2 cellular contexts compared by ENCODE assay signal in the genomic region with DNA sequence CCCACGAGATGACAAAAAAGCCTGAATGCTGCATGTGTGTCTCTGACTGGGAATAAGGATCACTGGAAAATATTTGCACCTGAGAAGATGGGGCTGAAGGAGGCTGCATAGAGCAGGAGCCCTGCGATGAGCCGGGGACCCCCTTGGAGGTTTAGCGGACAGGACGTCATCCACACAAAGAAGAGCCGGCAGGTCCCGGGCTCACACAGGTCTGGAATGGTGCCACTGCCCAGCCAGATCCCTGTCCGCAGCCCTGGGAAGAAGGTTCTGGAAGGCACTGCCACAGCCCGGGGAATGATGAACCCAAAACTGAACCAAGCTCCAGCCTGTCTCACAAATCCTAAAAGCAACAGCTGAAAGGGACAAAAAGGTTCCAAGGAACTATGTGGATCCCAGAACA.
TF ChIP-seq lines count a peak whose summit lies in the region.

No MANE protein-coding gene starts in this region.

TF ChIP-seq in SK-N-SH, 30 proteins besides CTCF, POLR2A, EP300 and RAD21:
- TF ChIP-seq, protein P1, sequence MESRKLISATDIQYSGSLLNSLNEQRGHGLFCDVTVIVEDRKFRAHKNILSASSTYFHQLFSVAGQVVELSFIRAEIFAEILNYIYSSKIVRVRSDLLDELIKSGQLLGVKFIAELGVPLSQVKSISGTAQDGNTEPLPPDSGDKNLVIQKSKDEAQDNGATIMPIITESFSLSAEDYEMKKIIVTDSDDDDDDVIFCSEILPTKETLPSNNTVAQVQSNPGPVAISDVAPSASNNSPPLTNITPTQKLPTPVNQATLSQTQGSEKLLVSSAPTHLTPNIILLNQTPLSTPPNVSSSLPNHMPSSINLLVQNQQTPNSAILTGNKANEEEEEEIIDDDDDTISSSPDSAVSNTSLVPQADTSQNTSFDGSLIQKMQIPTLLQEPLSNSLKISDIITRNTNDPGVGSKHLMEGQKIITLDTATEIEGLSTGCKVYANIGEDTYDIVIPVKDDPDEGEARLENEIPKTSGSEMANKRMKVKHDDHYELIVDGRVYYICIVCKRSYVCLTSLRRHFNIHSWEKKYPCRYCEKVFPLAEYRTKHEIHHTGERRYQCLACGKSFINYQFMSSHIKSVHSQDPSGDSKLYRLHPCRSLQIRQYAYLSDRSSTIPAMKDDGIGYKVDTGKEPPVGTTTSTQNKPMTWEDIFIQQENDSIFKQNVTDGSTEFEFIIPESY (IDR thresholded peaks at IDR 0.05; ENCODE audit: borderline replicate concordance, low read depth), result no peak
- TF ChIP-seq, protein P2, sequence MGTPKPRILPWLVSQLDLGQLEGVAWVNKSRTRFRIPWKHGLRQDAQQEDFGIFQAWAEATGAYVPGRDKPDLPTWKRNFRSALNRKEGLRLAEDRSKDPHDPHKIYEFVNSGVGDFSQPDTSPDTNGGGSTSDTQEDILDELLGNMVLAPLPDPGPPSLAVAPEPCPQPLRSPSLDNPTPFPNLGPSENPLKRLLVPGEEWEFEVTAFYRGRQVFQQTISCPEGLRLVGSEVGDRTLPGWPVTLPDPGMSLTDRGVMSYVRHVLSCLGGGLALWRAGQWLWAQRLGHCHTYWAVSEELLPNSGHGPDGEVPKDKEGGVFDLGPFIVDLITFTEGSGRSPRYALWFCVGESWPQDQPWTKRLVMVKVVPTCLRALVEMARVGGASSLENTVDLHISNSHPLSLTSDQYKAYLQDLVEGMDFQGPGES (IDR thresholded peaks at IDR 0.05; ENCODE audit: low read depth, low read length), result no peak
- TF ChIP-seq TCF12 (IDR thresholded peaks at IDR 0.05), result no peak
- no peak for TF ChIP-seq CHD2 (IDR thresholded peaks at IDR 0.05; ENCODE audit: low read length, partially characterized antibody)
- TF ChIP-seq, protein P3, sequence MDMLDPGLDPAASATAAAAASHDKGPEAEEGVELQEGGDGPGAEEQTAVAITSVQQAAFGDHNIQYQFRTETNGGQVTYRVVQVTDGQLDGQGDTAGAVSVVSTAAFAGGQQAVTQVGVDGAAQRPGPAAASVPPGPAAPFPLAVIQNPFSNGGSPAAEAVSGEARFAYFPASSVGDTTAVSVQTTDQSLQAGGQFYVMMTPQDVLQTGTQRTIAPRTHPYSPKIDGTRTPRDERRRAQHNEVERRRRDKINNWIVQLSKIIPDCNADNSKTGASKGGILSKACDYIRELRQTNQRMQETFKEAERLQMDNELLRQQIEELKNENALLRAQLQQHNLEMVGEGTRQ (IDR thresholded peaks at IDR 0.05; ENCODE audit: borderline replicate concordance, low read depth, low read length), result no peak
- no peak for TF ChIP-seq FOSL2 (IDR thresholded peaks at IDR 0.05; ENCODE audit: borderline replicate concordance, low read depth)
- no peak for TF ChIP-seq TAF1 (IDR thresholded peaks at IDR 0.05; ENCODE audit: borderline replicate concordance, low read depth, low read length)
- TF ChIP-seq GABPA (IDR thresholded peaks at IDR 0.05; ENCODE audit: low read depth), result no peak
- no peak for TF ChIP-seq JUND (IDR thresholded peaks at IDR 0.05)
- no peak for TF ChIP-seq ELF1 (IDR thresholded peaks at IDR 0.05)
- no peak for TF ChIP-seq GATA2 (CRISPR knock-in tag; IDR thresholded peaks at IDR 0.05)
- TF ChIP-seq, protein P4, sequence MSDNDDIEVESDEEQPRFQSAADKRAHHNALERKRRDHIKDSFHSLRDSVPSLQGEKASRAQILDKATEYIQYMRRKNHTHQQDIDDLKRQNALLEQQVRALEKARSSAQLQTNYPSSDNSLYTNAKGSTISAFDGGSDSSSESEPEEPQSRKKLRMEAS (IDR thresholded peaks at IDR 0.05; ENCODE audit: low read depth), result no peak
- TF ChIP-seq NRF1 (IDR thresholded peaks at IDR 0.05; ENCODE audit: low read depth, low read length), result no peak
- no peak for TF ChIP-seq POLR2AphosphoS5 (IDR thresholded peaks at IDR 0.05; ENCODE audit: low read depth, low read length)
- no peak for TF ChIP-seq MEF2A (IDR thresholded peaks at IDR 0.05; ENCODE audit: borderline replicate concordance, low read depth)
- no peak for TF ChIP-seq YY1 (IDR thresholded peaks at IDR 0.05; ENCODE audit: low read depth)
- TF ChIP-seq TEAD4 (IDR thresholded peaks at IDR 0.05; ENCODE audit: borderline replicate concordance, insufficient read depth), result no peak
- TF ChIP-seq, protein P5, sequence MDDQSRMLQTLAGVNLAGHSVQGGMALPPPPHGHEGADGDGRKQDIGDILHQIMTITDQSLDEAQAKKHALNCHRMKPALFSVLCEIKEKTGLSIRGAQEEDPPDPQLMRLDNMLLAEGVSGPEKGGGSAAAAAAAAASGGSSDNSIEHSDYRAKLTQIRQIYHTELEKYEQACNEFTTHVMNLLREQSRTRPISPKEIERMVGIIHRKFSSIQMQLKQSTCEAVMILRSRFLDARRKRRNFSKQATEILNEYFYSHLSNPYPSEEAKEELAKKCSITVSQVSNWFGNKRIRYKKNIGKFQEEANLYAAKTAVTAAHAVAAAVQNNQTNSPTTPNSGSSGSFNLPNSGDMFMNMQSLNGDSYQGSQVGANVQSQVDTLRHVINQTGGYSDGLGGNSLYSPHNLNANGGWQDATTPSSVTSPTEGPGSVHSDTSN (IDR thresholded peaks at IDR 0.05), result no peak
TF ChIP-seq in SK-N-SH: peak in this region for 0.

TF ChIP-seq in SK-N-SH treated with all-trans-retinoic acid at 6 μM for 48 hours, 23 proteins besides CTCF, POLR2A, EP300 and RAD21:
- TF ChIP-seq OSR1 (CRISPR knock-in tag; IDR thresholded peaks at IDR 0.05) (no peak), TOX (CRISPR knock-in tag; IDR thresholded peaks at IDR 0.05; ENCODE audit: borderline replicate concordance) (no peak), BACH2 (CRISPR knock-in tag; IDR thresholded peaks at IDR 0.05; ENCODE audit: borderline replicate concordance) (no peak), CSDC2 (CRISPR knock-in tag; IDR thresholded peaks at IDR 0.05) (no peak), ZNF8 (CRISPR knock-in tag; IDR thresholded peaks at IDR 0.05) (no peak), ZNF70 (CRISPR knock-in tag; IDR thresholded peaks at IDR 0.05) (no peak), GLIS3 (CRISPR knock-in tag; IDR thresholded peaks at IDR 0.05) (no peak), ZNF565 (CRISPR knock-in tag; conservative IDR thresholded peaks at IDR 0.05; ENCODE audit: low read depth) (no peak), SNAI2 (CRISPR knock-in tag; IDR thresholded peaks at IDR 0.05) (no peak), ZFP30 (CRISPR knock-in tag; IDR thresholded peaks at IDR 0.05) (no peak), ARNTL (CRISPR knock-in tag; IDR thresholded peaks at IDR 0.05; ENCODE audit: borderline replicate concordance, low read depth) (no peak), ZC3H10 (CRISPR knock-in tag; IDR thresholded peaks at IDR 0.05) (no peak)
- TF ChIP-seq, protein P6, sequence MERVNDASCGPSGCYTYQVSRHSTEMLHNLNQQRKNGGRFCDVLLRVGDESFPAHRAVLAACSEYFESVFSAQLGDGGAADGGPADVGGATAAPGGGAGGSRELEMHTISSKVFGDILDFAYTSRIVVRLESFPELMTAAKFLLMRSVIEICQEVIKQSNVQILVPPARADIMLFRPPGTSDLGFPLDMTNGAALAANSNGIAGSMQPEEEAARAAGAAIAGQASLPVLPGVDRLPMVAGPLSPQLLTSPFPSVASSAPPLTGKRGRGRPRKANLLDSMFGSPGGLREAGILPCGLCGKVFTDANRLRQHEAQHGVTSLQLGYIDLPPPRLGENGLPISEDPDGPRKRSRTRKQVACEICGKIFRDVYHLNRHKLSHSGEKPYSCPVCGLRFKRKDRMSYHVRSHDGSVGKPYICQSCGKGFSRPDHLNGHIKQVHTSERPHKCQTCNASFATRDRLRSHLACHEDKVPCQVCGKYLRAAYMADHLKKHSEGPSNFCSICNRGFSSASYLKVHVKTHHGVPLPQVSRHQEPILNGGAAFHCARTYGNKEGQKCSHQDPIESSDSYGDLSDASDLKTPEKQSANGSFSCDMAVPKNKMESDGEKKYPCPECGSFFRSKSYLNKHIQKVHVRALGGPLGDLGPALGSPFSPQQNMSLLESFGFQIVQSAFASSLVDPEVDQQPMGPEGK (CRISPR knock-in tag; IDR thresholded peaks at IDR 0.05; ENCODE audit: borderline replicate concordance), result no peak
- TF ChIP-seq, protein P7, sequence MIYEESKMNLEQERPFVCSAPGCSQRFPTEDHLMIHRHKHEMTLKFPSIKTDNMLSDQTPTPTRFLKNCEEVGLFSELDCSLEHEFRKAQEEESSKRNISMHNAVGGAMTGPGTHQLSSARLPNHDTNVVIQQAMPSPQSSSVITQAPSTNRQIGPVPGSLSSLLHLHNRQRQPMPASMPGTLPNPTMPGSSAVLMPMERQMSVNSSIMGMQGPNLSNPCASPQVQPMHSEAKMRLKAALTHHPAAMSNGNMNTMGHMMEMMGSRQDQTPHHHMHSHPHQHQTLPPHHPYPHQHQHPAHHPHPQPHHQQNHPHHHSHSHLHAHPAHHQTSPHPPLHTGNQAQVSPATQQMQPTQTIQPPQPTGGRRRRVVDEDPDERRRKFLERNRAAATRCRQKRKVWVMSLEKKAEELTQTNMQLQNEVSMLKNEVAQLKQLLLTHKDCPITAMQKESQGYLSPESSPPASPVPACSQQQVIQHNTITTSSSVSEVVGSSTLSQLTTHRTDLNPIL (CRISPR knock-in tag; IDR thresholded peaks at IDR 0.05; ENCODE audit: low read depth), result no peak
